ENCODE assay signal across 9 cellular contexts in the genomic region with DNA sequence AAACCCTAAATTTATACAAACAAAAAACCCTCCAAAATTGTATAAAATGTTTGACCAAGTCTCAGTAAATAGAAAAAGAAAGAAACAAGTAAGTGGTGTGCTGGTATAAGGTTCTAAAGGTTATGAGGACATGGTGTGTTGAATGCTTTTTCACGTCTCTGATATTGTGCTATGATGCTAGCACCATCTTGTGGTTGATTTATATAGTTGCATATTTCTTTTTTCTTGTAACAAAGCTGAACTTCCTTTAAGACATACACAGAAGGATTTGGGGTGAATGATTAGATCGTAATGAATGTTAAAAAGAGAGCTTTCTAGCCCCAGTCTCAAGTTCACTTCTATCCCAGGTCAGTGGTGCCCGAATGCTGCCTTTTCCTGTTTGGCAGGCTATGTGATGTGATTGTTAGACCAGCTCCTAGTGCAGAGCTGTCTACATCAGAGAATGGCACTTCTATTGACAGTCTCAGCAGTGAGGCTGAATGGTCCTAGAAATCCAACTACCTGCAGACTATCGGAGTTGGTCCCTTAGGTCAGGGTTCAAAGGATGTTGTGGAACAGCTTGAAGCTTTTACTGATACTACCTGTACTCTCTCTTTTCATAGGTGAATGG. TPM values are rescaled to one million over a fixed set of nuclear protein-coding genes. Genes with fewer than 3 reads are reported as not detected.
DNase-seq lines count a peak whose midpoint lies in the region; ATAC-seq and TF ChIP-seq lines count a peak whose summit lies in the region.
"Had no signal": no experiment of that assay in that cellular context is flagged by ENCODE, and none has a peak within 500 bp of the region (broad histone marks: within the 10 kb centered on the region; RNA-seq: fewer than 3 reads in every experiment).

No MANE protein-coding gene starts in this region.

- TF ChIP-seq CTCF in fibroblast of pulmonary artery (IDR thresholded peaks at IDR 0.05; ENCODE audit: low read length, missing control alignments) (peak; percentile 72), osteoblast (IDR thresholded peaks at IDR 0.05; ENCODE audit: extremely low read depth, low read depth, low read length) (peak; percentile 76)

- no peaks in the 10 kb centered on the region for H3K27me3 Mint-ChIP-seq in activated CD4-positive, alpha-beta T cell treated with anti-CD3 and anti-CD28 coated beads, Interleukin-2, amount 10 ng/mL, durations not matched to agents 7 days and 5 days

- POLR2A ChIA-PET in activated CD4-positive, alpha-beta T cell treated with anti-CD3 and anti-CD28 coated beads, Interleukin-2, amount 10 ng/mL, durations not matched to agents 7 days and 5 days (lab: Charles Lee), result interaction anchor here (0.6 kb wide), 1 partner anchor 64 kb away, joined by 3 read pairs; no protein-coding TSS in a partner anchor

- peaks cover 2% of the 10 kb centered on the region for H3K36me3 Mint-ChIP-seq in activated CD4-positive, alpha-beta T cell treated with anti-CD3 and anti-CD28 coated beads, Interleukin-2, amount 10 ng/mL, durations not matched to agents 7 days and 5 days (ENCODE audit: low read depth)

- no peaks in the 10 kb centered on the region for H3K9me3 ChIP-seq in osteoblast (ENCODE audit: low read depth, low read length)
- H3K9me3 ChIP-seq: BLaER1 treated with 17β-estradiol and CSF1 and Interleukin-3, amounts not matched to agents 10 nM and 100 nM had no signal

- DNase-seq in NCI-H1105 treated with DMSO at 0.1 percent for 48 hours (lab: John Stamatoyannopoulos, UW) (peak; percentile 29), NCI-H1105 (lab: John Stamatoyannopoulos, UW) (no peak), Kasumi-1 (lab: John Stamatoyannopoulos, UW) (peak; percentile 91 to 96), SW480 (ENCODE audit: low spot score) (peak; percentile 72), fibroblast of pulmonary artery (ENCODE audit: low read depth) (peak; percentile 79), osteoblast (ENCODE audit: insufficient read length, low spot score, missing footprints) (no peak)
- DNase-seq in activated CD4-positive, alpha-beta T cell treated with anti-CD3 and anti-CD28 coated beads, Interleukin-2, amount 10 ng/mL, durations not matched to agents 7 days and 5 days, result no peak

- H3K4me1 ChIP-seq in osteoblast (ENCODE audit: insufficient read depth, low read length), result no peaks in the 10 kb centered on the region

- no peak overlapping the region for H3K27ac ChIP-seq in osteoblast (ENCODE audit: low read depth, low read length)
- H3K27ac ChIP-seq: BLaER1 treated with 17β-estradiol and CSF1 and Interleukin-3, amounts not matched to agents 10 nM and 100 nM had no signal

- H2AFZ ChIP-seq in osteoblast (ENCODE audit: low read length), result no peak overlapping the region

- H3K79me2 ChIP-seq in osteoblast (ENCODE audit: insufficient read depth, low read length), result no peaks in the 10 kb centered on the region

- ATAC-seq in GM21529 (IDR thresholded peaks at IDR 0.05; ENCODE audit: unreplicated experiment), result peak; percentile 86

- CTCF ChIA-PET in activated CD4-positive, alpha-beta T cell treated with anti-CD3 and anti-CD28 coated beads, Interleukin-2, amount 10 ng/mL, durations not matched to agents 7 days and 5 days (lab: Charles Lee), result interaction anchor here (0.6 to 1.6 kb wide), 9 partner anchors 11 to 1197 kb away, joined by 3 to 8 read pairs (median 3); a partner anchor contains a TSS

- H3K36me3 ChIP-seq in osteoblast (ENCODE audit: insufficient read depth, low read length), result no peaks in the 10 kb centered on the region

- H3K4me1 Mint-ChIP-seq in activated CD4-positive, alpha-beta T cell treated with anti-CD3 and anti-CD28 coated beads, Interleukin-2, amount 10 ng/mL, durations not matched to agents 7 days and 5 days, result peaks cover 5% of the 10 kb centered on the region

- no peak overlapping the region for H3K4me2 ChIP-seq in osteoblast (ENCODE audit: insufficient read depth, low read length)
- H3K4me2 ChIP-seq: BLaER1 treated with 17β-estradiol and CSF1 and Interleukin-3, amounts not matched to agents 10 nM and 100 nM had no signal

- H3K4me3 ChIP-seq in fibroblast of pulmonary artery (replicated peaks; ENCODE audit: low read depth, low read length) (no peak overlapping the region), osteoblast (ENCODE audit: insufficient read depth, low read length) (no peak overlapping the region)
- H3K4me3 ChIP-seq: BLaER1 treated with 17β-estradiol and CSF1 and Interleukin-3, amounts not matched to agents 10 nM and 100 nM had no signal

- no peak overlapping the region for H3K4me3 Mint-ChIP-seq in activated CD4-positive, alpha-beta T cell treated with anti-CD3 and anti-CD28 coated beads, Interleukin-2, amount 10 ng/mL, durations not matched to agents 7 days and 5 days

- H3K27me3 ChIP-seq in osteoblast (ENCODE audit: insufficient read depth, low read length), result no peaks in the 10 kb centered on the region
- H3K27me3 ChIP-seq: BLaER1 treated with 17β-estradiol and CSF1 and Interleukin-3, amounts not matched to agents 10 nM and 100 nM had no signal

- H3K27ac Mint-ChIP-seq in activated CD4-positive, alpha-beta T cell treated with anti-CD3 and anti-CD28 coated beads, Interleukin-2, amount 10 ng/mL, durations not matched to agents 7 days and 5 days, result no peak overlapping the region

- no peaks in the 10 kb centered on the region for H3K9me3 Mint-ChIP-seq in activated CD4-positive, alpha-beta T cell treated with anti-CD3 and anti-CD28 coated beads, Interleukin-2, amount 10 ng/mL, durations not matched to agents 7 days and 5 days

- H4K20me1 ChIP-seq in osteoblast (ENCODE audit: insufficient read depth, low read length), result peaks cover 4% of the 10 kb centered on the region

RNA-seq across cellular contexts. Expression of a gene that starts 25.0 kb away (rescaled TPM):
- 34.7 and 35.4 TPM in 2 replicates for total RNA-seq in osteoblast
- total RNA-seq in activated CD4-positive, alpha-beta T cell treated with anti-CD3 and anti-CD28 coated beads, Interleukin-2, amount 10 ng/mL, durations not matched to agents 7 days and 5 days, result 10 to 100 TPM; 39.6 to 41.5 TPM

RNA-seq across cellular contexts. Expression of a gene that starts 25.3 kb away (rescaled TPM):
- total RNA-seq in osteoblast, result 25.6 and 26.1 TPM in 2 replicates
- 10 to 100 TPM; 47.8 to 64.3 TPM for total RNA-seq in activated CD4-positive, alpha-beta T cell treated with anti-CD3 and anti-CD28 coated beads, Interleukin-2, amount 10 ng/mL, durations not matched to agents 7 days and 5 days

Comparison
In these comparisons a context has a peak if more than half of its experiments do, and no peak if none do; other contexts are left out.
1. DNase-seq: peak in NCI-H1105 treated with DMSO at 0.1 percent for 48 hours (single experiment), Kasumi-1 (2 of 2), SW480 (single experiment) and fibroblast of pulmonary artery (single experiment); none in NCI-H1105 (single experiment), osteoblast (single experiment) and activated CD4-positive, alpha-beta T cell treated with anti-CD3 and anti-CD28 coated beads, Interleukin-2, amount 10 ng/mL, durations not matched to agents 7 days and 5 days (single experiment).